Comparison of ENCODE assay signal across 2 cellular contexts in genomic region chr2:197695206-197695605, GRCh38. TPM values are rescaled to one million over a fixed set of nuclear protein-coding genes. Genes with fewer than 3 reads are reported as not detected.
"Had no signal": no experiment of that assay in that cellular context is flagged by ENCODE, and none has a peak within 500 bp of the region (broad histone marks: within the 10 kb centered on the region; RNA-seq: fewer than 3 reads in every experiment).

No MANE protein-coding gene starts in this region.

RNA-seq across cellular contexts. Expression of gene RFTN2, which starts 19.8 kb away (rescaled TPM):
- total RNA-seq: epithelial cell of proximal tubule, foreskin keratinocyte had no signal
- polyA plus RNA-seq: foreskin keratinocyte had no signal
